ENCODE assay signal across 9 cellular contexts in genomic region chr12:12432373-12432772, GRCh38.
DNase-seq lines count a peak whose midpoint lies in the region; TF ChIP-seq lines count a peak whose summit lies in the region.
"Had no signal": no experiment of that assay in that cellular context is flagged by ENCODE, and none has a peak within 500 bp of the region (broad histone marks: within the 10 kb centered on the region; RNA-seq: fewer than 3 reads in every experiment).

No MANE protein-coding gene starts in this region.

- H3K27me3 ChIP-seq in H9 (ENCODE audit: insufficient read depth, low read length), result no peaks in the 10 kb centered on the region
- H3K27me3 ChIP-seq: ovary had no signal

- H3K27me3 Mint-ChIP-seq in activated CD4-positive, alpha-beta memory T cell treated with anti-CD3 and anti-CD28 coated beads, Interleukin-2, amount 10 ng/mL, durations not matched to agents 7 days and 5 days, result no peaks in the 10 kb centered on the region
- H3K27me3 Mint-ChIP-seq in H9 (ENCODE audit: low read depth), result no peaks in the 10 kb centered on the region

- TF ChIP-seq CTCF in 22Rv1 (IDR thresholded peaks at IDR 0.05) (no peak), fibroblast of villous mesenchyme (IDR thresholded peaks at IDR 0.05; ENCODE audit: insufficient read depth, low read depth, low read length) (no peak), H9 (conservative IDR thresholded peaks at IDR 0.05) (no peak)

- no peak overlapping the region for H3K23ac ChIP-seq in H9 (ENCODE audit: insufficient read length, low read depth, low read length)

- POLR2A ChIA-PET in activated CD4-positive, alpha-beta memory T cell treated with anti-CD3 and anti-CD28 coated beads, Interleukin-2, amount 10 ng/mL, durations not matched to agents 7 days and 5 days (lab: Charles Lee), result interaction anchor here (1.4 to 18.9 kb wide), 5 partner anchors 10 to 47 kb away, joined by 3 to 380 read pairs (median 6); no protein-coding TSS in a partner anchor

- no peak overlapping the region for H3K14ac ChIP-seq in H9 (ENCODE audit: insufficient read depth, low read length)

- H4K20me1 ChIP-seq in H9 (ENCODE audit: control insufficient read depth, insufficient read depth, insufficient read length), result no peaks in the 10 kb centered on the region

- H4K91ac ChIP-seq in H9 (ENCODE audit: insufficient read length, low read depth, low read length), result no peak overlapping the region

- H3K4me1 ChIP-seq in H9 (ENCODE audit: insufficient read depth, low read length), result no peaks in the 10 kb centered on the region

- no peak overlapping the region for H2BK15ac ChIP-seq in H9 (ENCODE audit: low read depth, low read length)

- H3K4me3 ChIP-seq in fibroblast of villous mesenchyme (ENCODE audit: low read depth, low read length), result no peak overlapping the region
- H3K4me3 ChIP-seq: ovary had no signal

- H3K23me2 ChIP-seq in H9 (ENCODE audit: insufficient read length, low read depth, low read length, poor library complexity, severe bottlenecking), result no peaks in the 10 kb centered on the region

- H3K4ac ChIP-seq in H9 (ENCODE audit: low read depth, low read length), result no peak overlapping the region

- H3K56ac ChIP-seq in H9 (ENCODE audit: insufficient read length, low read depth, low read length), result no peak overlapping the region

- peak overlapping the region; percentile 8 for H3K4me3 Mint-ChIP-seq in activated CD4-positive, alpha-beta memory T cell treated with anti-CD3 and anti-CD28 coated beads, Interleukin-2, amount 10 ng/mL, durations not matched to agents 7 days and 5 days
- no peak overlapping the region for H3K4me3 Mint-ChIP-seq in H9

- no peak overlapping the region for H3K4me2 ChIP-seq in H9 (ENCODE audit: insufficient read depth, insufficient read length, low read length)

- no peaks in the 10 kb centered on the region for H3K9me3 ChIP-seq in H9 (ENCODE audit: control insufficient read depth, low read depth, low read length)
- H3K9me3 ChIP-seq: ovary had no signal

- no peak overlapping the region for H2BK12ac ChIP-seq in H9 (ENCODE audit: insufficient read length, low read depth, low read length)

- no peak overlapping the region for H4K8ac ChIP-seq in H9 (replicated peaks; ENCODE audit: insufficient read length, low read depth, low read length)

- H2AFZ ChIP-seq in H9 (ENCODE audit: low read length), result no peak overlapping the region

- no peaks in the 10 kb centered on the region for H3K79me1 ChIP-seq in H9 (ENCODE audit: insufficient read depth, low read depth, low read length, poor library complexity, severe bottlenecking)

- H3K27ac ChIP-seq in 22Rv1 (peak overlapping the region; percentile 97), H9 (ENCODE audit: insufficient read length, low read depth, low read length) (no peak overlapping the region)
- H3K27ac ChIP-seq: ovary had no signal

- no peak overlapping the region for H2BK120ac ChIP-seq in H9 (ENCODE audit: low read depth, low read length, poor library complexity, severe bottlenecking)

- H2AK5ac ChIP-seq in H9 (ENCODE audit: insufficient read length, low read length), result no peak overlapping the region

- CTCF ChIA-PET in activated CD4-positive, alpha-beta memory T cell treated with anti-CD3 and anti-CD28 coated beads, Interleukin-2, amount 10 ng/mL, durations not matched to agents 7 days and 5 days (lab: Charles Lee), result no interaction called here

- H3K9ac ChIP-seq in H9 (ENCODE audit: extremely low read depth, insufficient read length, low read length), result no peak overlapping the region

- H3K4me1 Mint-ChIP-seq in activated CD4-positive, alpha-beta memory T cell treated with anti-CD3 and anti-CD28 coated beads, Interleukin-2, amount 10 ng/mL, durations not matched to agents 7 days and 5 days, result peaks cover 78% of the 10 kb centered on the region
- H3K4me1 Mint-ChIP-seq in H9, result peaks cover 2 to 6% of the 10 kb centered on the region in 2 experiments; a peak in 3 of 4 replicates

- H3K79me2 ChIP-seq in H9 (ENCODE audit: insufficient read depth, low read length), result no peaks in the 10 kb centered on the region

- H3K9me3 Mint-ChIP-seq in activated CD4-positive, alpha-beta memory T cell treated with anti-CD3 and anti-CD28 coated beads, Interleukin-2, amount 10 ng/mL, durations not matched to agents 7 days and 5 days, result peaks cover 8% of the 10 kb centered on the region
- H3K9me3 Mint-ChIP-seq in H9, result no peaks in the 10 kb centered on the region; a peak in 1 of 5 replicates

- H3K18ac ChIP-seq in H9 (ENCODE audit: insufficient read length, low read depth, low read length), result no peak overlapping the region

- peak overlapping the region; percentile 78 for H3K27ac Mint-ChIP-seq in activated CD4-positive, alpha-beta memory T cell treated with anti-CD3 and anti-CD28 coated beads, Interleukin-2, amount 10 ng/mL, durations not matched to agents 7 days and 5 days
- peak overlapping the region in 1 of 3 experiments; percentile 46; a peak in 1 of 7 replicates for H3K27ac Mint-ChIP-seq in H9

- peak; percentile 81 for DNase-seq in ELR (ENCODE audit: low read depth)
- no peak for DNase-seq in activated CD4-positive, alpha-beta memory T cell treated with anti-CD3 and anti-CD28 coated beads, Interleukin-2, amount 10 ng/mL, durations not matched to agents 7 days and 5 days
- DNase-seq in fibroblast of villous mesenchyme (ENCODE audit: low read depth), result peak; percentile 89
- no peak for DNase-seq in HuH-7.5 (ENCODE audit: low spot score)
- no peak for DNase-seq in H9
- no peak for DNase-seq in iPS-NIHi11 (ENCODE audit: low spot score)
- no peak for DNase-seq in putamen (ENCODE audit: low spot score)
- DNase-seq: ovary had no signal

- no peak overlapping the region for H3T11ph ChIP-seq in H9 (ENCODE audit: low read length)

- H4K5ac ChIP-seq in H9 (ENCODE audit: insufficient read length, low read depth, low read length), result no peak overlapping the region

- H3K36me3 Mint-ChIP-seq in activated CD4-positive, alpha-beta memory T cell treated with anti-CD3 and anti-CD28 coated beads, Interleukin-2, amount 10 ng/mL, durations not matched to agents 7 days and 5 days (ENCODE audit: low read depth), result peaks cover 43% of the 10 kb centered on the region
- peaks cover 6 to 11% (median 11%) of the 10 kb centered on the region in 3 experiments for H3K36me3 Mint-ChIP-seq in H9 (ENCODE audit: insufficient read depth in 1 of 3, low read depth in 3 of 3)

- H2BK20ac ChIP-seq in H9 (ENCODE audit: low read depth, low read length, poor library complexity, severe bottlenecking), result no peak overlapping the region

- H2BK5ac ChIP-seq in H9 (ENCODE audit: insufficient read length, low read length), result no peak overlapping the region

Comparison
In these comparisons a context has a peak if more than half of its experiments do, and no peak if none do; other contexts are left out.
1. DNase-seq: peak in ELR (single experiment) and fibroblast of villous mesenchyme (single experiment); none in activated CD4-positive, alpha-beta memory T cell treated with anti-CD3 and anti-CD28 coated beads, Interleukin-2, amount 10 ng/mL, durations not matched to agents 7 days and 5 days (single experiment), HuH-7.5 (single experiment), H9 (single experiment), iPS-NIHi11 (single experiment) and putamen (single experiment).